15 cellular contexts compared by ENCODE assay signal in genomic region chr6:73088138-73088813, GRCh38.
DNase-seq lines count a peak whose midpoint lies in the region; ATAC-seq lines count a peak whose summit lies in the region.
"Had no signal": no experiment of that assay in that cellular context is flagged by ENCODE, and none has a peak within 500 bp of the region (broad histone marks: within the 10 kb centered on the region; RNA-seq: fewer than 3 reads in every experiment).

No MANE protein-coding gene starts in this region.

- peak; percentile 78 for ATAC-seq in GM18858 (IDR thresholded peaks at IDR 0.05; ENCODE audit: unreplicated experiment)
- peak; percentile 71 for ATAC-seq in GM21423 (IDR thresholded peaks at IDR 0.05; ENCODE audit: unreplicated experiment)
- ATAC-seq in HG02938 (IDR thresholded peaks at IDR 0.05; ENCODE audit: unreplicated experiment) = peak; percentile 89
- peak; percentile 64 for ATAC-seq in HG03521 (IDR thresholded peaks at IDR 0.05; ENCODE audit: unreplicated experiment)
- ATAC-seq in naive thymus-derived CD8-positive, alpha-beta T cell = no peak
- ATAC-seq: activated CD8-positive, alpha-beta T cell treated with anti-CD3 and anti-CD28 coated beads, Interleukin-2, amount 10 ng/mL, durations not matched to agents 7 days and 5 days; stimulated activated effector memory CD8-positive, alpha-beta T cell treated with anti-CD3 and anti-CD28 coated beads, Interleukin-12 subunit alpha, Interleukin-12 subunit beta, amount 100 ng/mL, for 72 hours had no signal

- DNase-seq in DMS114 treated with DMSO at 0.1 percent for 48 hours (lab: John Stamatoyannopoulos, UW; ENCODE audit: unreplicated experiment) (no peak), mucosa of gallbladder (ENCODE audit: low spot score) (no peak)
- no peak for DNase-seq in naive thymus-derived CD8-positive, alpha-beta T cell
- no peak for DNase-seq in activated CD4-positive, alpha-beta T cell treated with anti-CD3 and anti-CD28 coated beads for 48 hours
- DNase-seq: activated CD8-positive, alpha-beta T cell treated with anti-CD3 and anti-CD28 coated beads, Interleukin-2, amount 10 ng/mL, durations not matched to agents 7 days and 5 days; esophagus squamous epithelium; midbrain; NCI-H345; RPMI8226 had no signal

- no peak overlapping the region for H3K4me3 Mint-ChIP-seq in naive thymus-derived CD8-positive, alpha-beta T cell
- H3K4me3 Mint-ChIP-seq: activated CD8-positive, alpha-beta T cell treated with anti-CD3 and anti-CD28 coated beads, Interleukin-2, amount 10 ng/mL, durations not matched to agents 7 days and 5 days; activated naive CD8-positive, alpha-beta T cell; stimulated activated effector memory CD8-positive, alpha-beta T cell treated with anti-CD3 and anti-CD28 coated beads, Interleukin-12 subunit alpha, Interleukin-12 subunit beta, amount 100 ng/mL, for 72 hours had no signal

- peaks cover 27 to 56% (median 31%) of the 10 kb centered on the region in 3 donors for H3K36me3 Mint-ChIP-seq in naive thymus-derived CD8-positive, alpha-beta T cell
- H3K36me3 Mint-ChIP-seq: stimulated activated effector memory CD8-positive, alpha-beta T cell treated with anti-CD3 and anti-CD28 coated beads, Interleukin-12 subunit alpha, Interleukin-12 subunit beta, amount 100 ng/mL, for 72 hours had no signal

- H3K9me3 Mint-ChIP-seq in naive thymus-derived CD8-positive, alpha-beta T cell = peaks cover 9 to 37% (median 14%) of the 10 kb centered on the region in 9 donors

- POLR2A ChIA-PET in naive thymus-derived CD8-positive, alpha-beta T cell (lab: Charles Lee) = no interaction called here

- H3K4me1 Mint-ChIP-seq in naive thymus-derived CD8-positive, alpha-beta T cell = peaks cover 0 to 4% (median 0%) of the 10 kb centered on the region in 4 donors

- peak overlapping the region in 2 of 10 donors; percentile 18 to 60 for H3K27ac Mint-ChIP-seq in naive thymus-derived CD8-positive, alpha-beta T cell
- H3K27ac Mint-ChIP-seq: activated CD8-positive, alpha-beta T cell treated with anti-CD3 and anti-CD28 coated beads, Interleukin-2, amount 10 ng/mL, durations not matched to agents 7 days and 5 days; activated naive CD8-positive, alpha-beta T cell; stimulated activated effector memory CD8-positive, alpha-beta T cell treated with anti-CD3 and anti-CD28 coated beads, Interleukin-12 subunit alpha, Interleukin-12 subunit beta, amount 100 ng/mL, for 72 hours had no signal

- H3K27me3 Mint-ChIP-seq in naive thymus-derived CD8-positive, alpha-beta T cell = no peaks in the 10 kb centered on the region
- H3K27me3 Mint-ChIP-seq: activated naive CD8-positive, alpha-beta T cell had no signal

Comparison
In these comparisons a context has a peak if more than half of its experiments do, and no peak if none do; other contexts are left out.
1. ATAC-seq: peak in GM18858 (single experiment), GM21423 (single experiment), HG02938 (single experiment) and HG03521 (single experiment); none in naive thymus-derived CD8-positive, alpha-beta T cell (0 of 2).